Comparison of ENCODE assay signal across 8 cellular contexts in genomic region chr12:110245278-110245868, GRCh38. TPM values are rescaled to one million over a fixed set of nuclear protein-coding genes. Genes with fewer than 3 reads are reported as not detected.
DNase-seq lines count a peak whose midpoint lies in the region; ATAC-seq and TF ChIP-seq lines count a peak whose summit lies in the region.

No MANE protein-coding gene starts in this region.

- no peak overlapping the region for H3K27ac ChIP-seq in AG04450 (ENCODE audit: low read depth, low read length)
- no peak overlapping the region for H3K27ac ChIP-seq in HCT116 (ENCODE audit: low read depth, low read length)
- H3K27ac ChIP-seq in coronary artery, result peak overlapping the region; percentile 88 to 93

- H3K4me3 Mint-ChIP-seq in osteocyte (ENCODE audit: unreplicated experiment), result no peak overlapping the region

- no peaks in the 10 kb centered on the region for H3K27me3 ChIP-seq in AG04450 (ENCODE audit: control insufficient read depth, insufficient read depth, low read length)
- H3K27me3 ChIP-seq in HCT116 (ENCODE audit: insufficient read depth, low read length), result no peaks in the 10 kb centered on the region

- no peak for TF ChIP-seq POLR2A in HCT116 (IDR thresholded peaks at IDR 0.05; ENCODE audit: borderline replicate concordance, extremely low read depth, insufficient read depth, insufficient read length)
- no peak for TF ChIP-seq POLR2A in lower leg skin (IDR thresholded peaks at IDR 0.05)

- H3K9me2 ChIP-seq in HCT116 (ENCODE audit: insufficient read depth), result no peaks in the 10 kb centered on the region

- CTCF ChIA-PET in AG04450 (lab: Charles Lee) (no interaction called here), HCT116 (lab: Charles Lee) (no interaction called here)

- H3K27me3 Mint-ChIP-seq in osteocyte (ENCODE audit: unreplicated experiment), result no peaks in the 10 kb centered on the region

- peaks cover 39% of the 10 kb centered on the region for H3K4me1 Mint-ChIP-seq in osteocyte (ENCODE audit: unreplicated experiment)

- BruUV-seq in HCT116 (replicated peaks; lab: Mats Ljungman, UMichigan), result no TSS peak

- 75 to 80% methylated on average over 4 of the region's 4 CpGs for WGBS in lower leg skin, 2 donors

- no peaks in the 10 kb centered on the region for H3K9me3 Mint-ChIP-seq in osteocyte (ENCODE audit: unreplicated experiment)

- H3K79me2 ChIP-seq in HCT116 (ENCODE audit: insufficient read depth, low read length), result no peaks in the 10 kb centered on the region

- H3K4me2 ChIP-seq in HCT116 (ENCODE audit: low read length), result no peak overlapping the region

- H3K27ac Mint-ChIP-seq in osteocyte (ENCODE audit: unreplicated experiment), result peak overlapping the region; percentile 70

- H3K9me3 ChIP-seq in AG04450 (ENCODE audit: control insufficient read depth, insufficient read depth, low read length) (peaks cover 6% of the 10 kb centered on the region), HCT116 (ENCODE audit: control insufficient read depth in 1 of 2, insufficient read depth in 1 of 2, low read depth in 1 of 2, low read length in 2 of 2) (no peaks in the 10 kb centered on the region)

- H3K4me1 ChIP-seq in HCT116 (ENCODE audit: control insufficient read depth in 1 of 2, insufficient read depth in 2 of 2, low read length in 2 of 2), result peaks cover 15 to 24% of the 10 kb centered on the region in 2 experiments

- DNase-seq in AG04450 (ENCODE audit: low read depth, low spot score) (no peak), HCT116 (ENCODE audit: low read depth, low spot score) (no peak), coronary artery (ENCODE audit: low spot score) (no peak), osteocyte (ENCODE audit: extremely low spot score, unreplicated experiment) (no peak), NCI-H128 (lab: John Stamatoyannopoulos, UW; ENCODE audit: unreplicated experiment) (no peak), lower leg skin (ENCODE audit: low spot score in 2 of 2) (no peak)
- DNase-seq in activated CD4-positive, CD25-positive, alpha-beta regulatory T cell (lab: John Stamatoyannopoulos, UW), result peak; percentile 3 to 12 (median 6)

- peak; percentile 92 for ATAC-seq in HCT116
- no peak for ATAC-seq in GM21619 (IDR thresholded peaks at IDR 0.05; ENCODE audit: unreplicated experiment)

- RAD21 ChIA-PET in HCT116 (lab: Charles Lee; ENCODE audit: low non-redundant PET in 1 of 2, low total read pairs in 2 of 2, uncharacterized antibody in 2 of 2, unreplicated experiment in 2 of 2), result no interaction called here

- H3K4me3 ChIP-seq in AG04450 (ENCODE audit: low read depth, low read length), result no peak overlapping the region
- H3K4me3 ChIP-seq in HCT116 (replicated peaks in 1 of 2; ENCODE audit: low read depth in 1 of 2, low read length in 2 of 2), result no peak overlapping the region
- no peak overlapping the region for H3K4me3 ChIP-seq in coronary artery
- no peak overlapping the region for H3K4me3 ChIP-seq in lower leg skin (ENCODE audit: low read depth, poor library complexity, severe bottlenecking)

- no peaks in the 10 kb centered on the region for H3K36me3 ChIP-seq in HCT116 (ENCODE audit: control insufficient read depth in 1 of 2, insufficient read depth in 2 of 2, low read length in 2 of 2)

- intact Hi-C loops in HCT116 (cut with micrococcal nuclease) (no loop called here), lower leg skin (cut with DNase I; ENCODE audit: low total_unique reads) (no loop called here)

- TF ChIP-seq RAD21 in HCT116 (IDR thresholded peaks at IDR 0.05; ENCODE audit: low read depth), result peak; percentile 60

- POLR2A ChIA-PET in AG04450 (lab: Yijun Ruan, JAX), result no interaction called here
- POLR2A ChIA-PET in HCT116 (lab: Charles Lee), result no interaction called here

- TF ChIP-seq CTCF in AG04450 (IDR thresholded peaks at IDR 0.05; ENCODE audit: low read depth, low read length) (peak; percentile 15; the same call in 1 of the 2 replicates), HCT116 (IDR thresholded peaks at IDR 0.05 in 2 of 3, conservative IDR thresholded peaks at IDR 0.05 in 1 of 3; ENCODE audit: borderline replicate concordance in 1 of 3, insufficient read depth in 1 of 3, low read depth in 2 of 3, low read length in 2 of 3) (peak; percentile 34 to 66 (median 56); a peak in 5 of 6 replicates), coronary artery (IDR thresholded peaks at IDR 0.05) (no peak), osteocyte (IDR thresholded peaks at IDR 0.05) (peak; percentile 7), lower leg skin (IDR thresholded peaks at IDR 0.05) (no peak)

- no peaks in the 10 kb centered on the region for H4K20me1 ChIP-seq in HCT116 (ENCODE audit: insufficient read depth)

- H3K9ac ChIP-seq in HCT116 (ENCODE audit: low read length), result no peak overlapping the region

- peaks cover 8% of the 10 kb centered on the region for H3K36me3 Mint-ChIP-seq in osteocyte (ENCODE audit: unreplicated experiment)

- H2AFZ ChIP-seq in HCT116 (ENCODE audit: low read depth, low read length, poor library complexity, severe bottlenecking), result no peak overlapping the region

TF ChIP-seq in HCT116, 20 proteins besides CTCF, POLR2A, EP300 and RAD21:
- TF ChIP-seq JUND (IDR thresholded peaks at IDR 0.05) (no peak), CBX3 (IDR thresholded peaks at IDR 0.05; ENCODE audit: low read depth) (no peak), SP1 (IDR thresholded peaks at IDR 0.05; ENCODE audit: low read depth) (no peak), EZH2 (IDR thresholded peaks at IDR 0.05) (no peak), REST (IDR thresholded peaks at IDR 0.05; ENCODE audit: low read depth) (no peak), EZH2phosphoT487 (IDR thresholded peaks at IDR 0.05; ENCODE audit: borderline replicate concordance) (no peak)

RNA-seq across cellular contexts. Expression of gene ATP2A2, which starts 35.7 kb away (rescaled TPM):
- polyA plus RNA-seq in AG04450 (2011; rRNA removed), result 139 and 143 TPM in 2 replicates
- 191 and 196 TPM in 2 replicates for polyA minus RNA-seq in AG04450 (2011; rRNA and poly(A)+ RNA removed)
- total RNA-seq in HCT116 (2021; ENCODE audit: unreplicated experiment), result 239 TPM
- polyA plus RNA-seq in HCT116 (2012), result 146 and 151 TPM in 2 replicates
- 183 and 197 TPM in 2 replicates for total RNA-seq in osteocyte
- total RNA-seq in lower leg skin, result 100 to 1,000 TPM in 2 of 4 donors, 10 to 100 TPM in 2; 61.9 to 103 (median 86.1) TPM

Comparison
In these comparisons a context has a peak if more than half of its experiments do, and no peak if none do; other contexts are left out.
1. DNase-seq: peak in activated CD4-positive, CD25-positive, alpha-beta regulatory T cell (4 of 4); none in AG04450 (single experiment), HCT116 (single experiment), coronary artery (single experiment), osteocyte (single experiment), NCI-H128 (single experiment) and lower leg skin (0 of 2).
2. H3K27ac ChIP-seq: peak in coronary artery (2 of 2); none in AG04450 (single experiment) and HCT116 (single experiment).
3. CTCF ChIP-seq: peak in AG04450 (single experiment), HCT116 (3 of 3) and osteocyte (single experiment); none in coronary artery (single experiment) and lower leg skin (0 of 3).